1 cellular context compared by ENCODE assay signal in the genomic region with DNA sequence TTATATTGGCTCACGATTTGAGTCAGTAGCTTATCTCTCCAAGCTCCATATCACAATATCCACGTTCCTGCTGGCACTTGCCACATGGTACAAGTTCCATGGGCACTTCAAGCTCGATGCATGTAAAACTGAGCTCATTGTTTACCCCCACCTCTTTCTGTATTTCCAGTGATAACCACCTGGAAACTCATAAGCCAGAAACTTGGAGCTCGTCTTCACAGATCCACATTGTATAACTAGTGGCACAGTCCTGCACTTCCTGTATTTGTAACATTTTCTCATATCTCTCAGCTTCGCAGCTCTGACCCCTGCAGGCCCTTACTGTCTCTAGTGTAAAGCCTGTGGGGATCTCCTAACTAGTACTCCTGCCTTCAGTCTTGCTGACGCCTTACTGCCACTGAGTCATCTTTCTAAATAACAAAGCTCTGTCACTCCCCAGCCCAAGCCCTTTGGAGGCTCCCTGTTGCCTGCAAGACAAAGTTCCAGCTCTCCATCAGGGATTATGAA.
TF ChIP-seq lines count a peak whose summit lies in the region.

No MANE protein-coding gene starts in this region.

TF ChIP-seq in K562, 482 proteins besides CTCF, POLR2A, EP300 and RAD21 (continued from another document and continues in another):
- TF ChIP-seq, protein P1, sequence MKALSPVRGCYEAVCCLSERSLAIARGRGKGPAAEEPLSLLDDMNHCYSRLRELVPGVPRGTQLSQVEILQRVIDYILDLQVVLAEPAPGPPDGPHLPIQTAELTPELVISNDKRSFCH (CRISPR knock-in tag; IDR thresholded peaks at IDR 0.05): no peak
- TF ChIP-seq, protein P1 (tag; IDR thresholded peaks at IDR 0.05): no peak
- TF ChIP-seq SPI1 (IDR thresholded peaks at IDR 0.05; ENCODE audit: borderline replicate concordance, low read depth, low read length) (peak; percentile 97), MCM5 (IDR thresholded peaks at IDR 0.05; ENCODE audit: low read depth) (no peak), SMARCE1 (IDR thresholded peaks at IDR 0.05) (0 out of 2 replicates have a peak, but pooled peaks have one; percentile 44), TAF9B (IDR thresholded peaks at IDR 0.05; ENCODE audit: partially characterized antibody) (no peak), NR2C2 (CRISPR knock-in tag; IDR thresholded peaks at IDR 0.05) (no peak), NR2C2 (tag; IDR thresholded peaks at IDR 0.05) (no peak), ZNF79 (CRISPR knock-in tag; IDR thresholded peaks at IDR 0.05; ENCODE audit: low read depth) (no peak), BDP1 (IDR thresholded peaks at IDR 0.05; ENCODE audit: insufficient read depth, insufficient read length) (no peak), ZNF124 (CRISPR knock-in tag; IDR thresholded peaks at IDR 0.05) (no peak), POLR3A (IDR thresholded peaks at IDR 0.05; ENCODE audit: borderline replicate concordance, extremely low read depth, insufficient read depth, insufficient read length) (no peak), XRCC4 (IDR thresholded peaks at IDR 0.05; ENCODE audit: extremely low read depth, insufficient read depth, insufficient read length) (no peak), NR4A1 (CRISPR knock-in tag; IDR thresholded peaks at IDR 0.05) (no peak), NR4A1 (tag; IDR thresholded peaks at IDR 0.05) (peak; percentile 72; the same call in 1 of the 2 replicates)
- TF ChIP-seq, protein P2, sequence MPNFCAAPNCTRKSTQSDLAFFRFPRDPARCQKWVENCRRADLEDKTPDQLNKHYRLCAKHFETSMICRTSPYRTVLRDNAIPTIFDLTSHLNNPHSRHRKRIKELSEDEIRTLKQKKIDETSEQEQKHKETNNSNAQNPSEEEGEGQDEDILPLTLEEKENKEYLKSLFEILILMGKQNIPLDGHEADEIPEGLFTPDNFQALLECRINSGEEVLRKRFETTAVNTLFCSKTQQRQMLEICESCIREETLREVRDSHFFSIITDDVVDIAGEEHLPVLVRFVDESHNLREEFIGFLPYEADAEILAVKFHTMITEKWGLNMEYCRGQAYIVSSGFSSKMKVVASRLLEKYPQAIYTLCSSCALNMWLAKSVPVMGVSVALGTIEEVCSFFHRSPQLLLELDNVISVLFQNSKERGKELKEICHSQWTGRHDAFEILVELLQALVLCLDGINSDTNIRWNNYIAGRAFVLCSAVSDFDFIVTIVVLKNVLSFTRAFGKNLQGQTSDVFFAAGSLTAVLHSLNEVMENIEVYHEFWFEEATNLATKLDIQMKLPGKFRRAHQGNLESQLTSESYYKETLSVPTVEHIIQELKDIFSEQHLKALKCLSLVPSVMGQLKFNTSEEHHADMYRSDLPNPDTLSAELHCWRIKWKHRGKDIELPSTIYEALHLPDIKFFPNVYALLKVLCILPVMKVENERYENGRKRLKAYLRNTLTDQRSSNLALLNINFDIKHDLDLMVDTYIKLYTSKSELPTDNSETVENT (CRISPR knock-in tag; IDR thresholded peaks at IDR 0.05): no peak
- TF ChIP-seq, protein P3, sequence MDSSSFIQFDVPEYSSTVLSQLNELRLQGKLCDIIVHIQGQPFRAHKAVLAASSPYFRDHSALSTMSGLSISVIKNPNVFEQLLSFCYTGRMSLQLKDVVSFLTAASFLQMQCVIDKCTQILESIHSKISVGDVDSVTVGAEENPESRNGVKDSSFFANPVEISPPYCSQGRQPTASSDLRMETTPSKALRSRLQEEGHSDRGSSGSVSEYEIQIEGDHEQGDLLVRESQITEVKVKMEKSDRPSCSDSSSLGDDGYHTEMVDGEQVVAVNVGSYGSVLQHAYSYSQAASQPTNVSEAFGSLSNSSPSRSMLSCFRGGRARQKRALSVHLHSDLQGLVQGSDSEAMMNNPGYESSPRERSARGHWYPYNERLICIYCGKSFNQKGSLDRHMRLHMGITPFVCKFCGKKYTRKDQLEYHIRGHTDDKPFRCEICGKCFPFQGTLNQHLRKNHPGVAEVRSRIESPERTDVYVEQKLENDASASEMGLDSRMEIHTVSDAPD (CRISPR knock-in tag; IDR thresholded peaks at IDR 0.05): no peak
- TF ChIP-seq, protein P4, sequence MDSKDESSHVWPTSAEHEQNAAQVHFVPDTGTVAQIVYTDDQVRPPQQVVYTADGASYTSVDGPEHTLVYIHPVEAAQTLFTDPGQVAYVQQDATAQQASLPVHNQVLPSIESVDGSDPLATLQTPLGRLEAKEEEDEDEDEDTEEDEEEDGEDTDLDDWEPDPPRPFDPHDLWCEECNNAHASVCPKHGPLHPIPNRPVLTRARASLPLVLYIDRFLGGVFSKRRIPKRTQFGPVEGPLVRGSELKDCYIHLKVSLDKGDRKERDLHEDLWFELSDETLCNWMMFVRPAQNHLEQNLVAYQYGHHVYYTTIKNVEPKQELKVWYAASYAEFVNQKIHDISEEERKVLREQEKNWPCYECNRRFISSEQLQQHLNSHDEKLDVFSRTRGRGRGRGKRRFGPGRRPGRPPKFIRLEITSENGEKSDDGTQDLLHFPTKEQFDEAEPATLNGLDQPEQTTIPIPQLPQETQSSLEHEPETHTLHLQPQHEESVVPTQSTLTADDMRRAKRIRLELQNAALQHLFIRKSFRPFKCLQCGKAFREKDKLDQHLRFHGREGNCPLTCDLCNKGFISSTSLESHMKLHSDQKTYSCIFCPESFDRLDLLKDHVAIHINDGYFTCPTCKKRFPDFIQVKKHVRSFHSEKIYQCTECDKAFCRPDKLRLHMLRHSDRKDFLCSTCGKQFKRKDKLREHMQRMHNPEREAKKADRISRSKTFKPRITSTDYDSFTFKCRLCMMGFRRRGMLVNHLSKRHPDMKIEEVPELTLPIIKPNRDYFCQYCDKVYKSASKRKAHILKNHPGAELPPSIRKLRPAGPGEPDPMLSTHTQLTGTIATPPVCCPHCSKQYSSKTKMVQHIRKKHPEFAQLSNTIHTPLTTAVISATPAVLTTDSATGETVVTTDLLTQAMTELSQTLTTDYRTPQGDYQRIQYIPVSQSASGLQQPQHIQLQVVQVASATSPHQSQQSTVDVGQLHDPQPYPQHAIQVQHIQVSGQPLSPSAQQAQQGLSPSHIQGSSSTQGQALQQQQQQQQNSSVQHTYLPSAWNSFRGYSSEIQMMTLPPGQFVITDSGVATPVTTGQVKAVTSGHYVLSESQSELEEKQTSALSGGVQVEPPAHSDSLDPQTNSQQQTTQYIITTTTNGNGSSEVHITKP (IDR thresholded peaks at IDR 0.05; ENCODE audit: partially characterized antibody): peak; percentile 39
- TF ChIP-seq, protein P5, sequence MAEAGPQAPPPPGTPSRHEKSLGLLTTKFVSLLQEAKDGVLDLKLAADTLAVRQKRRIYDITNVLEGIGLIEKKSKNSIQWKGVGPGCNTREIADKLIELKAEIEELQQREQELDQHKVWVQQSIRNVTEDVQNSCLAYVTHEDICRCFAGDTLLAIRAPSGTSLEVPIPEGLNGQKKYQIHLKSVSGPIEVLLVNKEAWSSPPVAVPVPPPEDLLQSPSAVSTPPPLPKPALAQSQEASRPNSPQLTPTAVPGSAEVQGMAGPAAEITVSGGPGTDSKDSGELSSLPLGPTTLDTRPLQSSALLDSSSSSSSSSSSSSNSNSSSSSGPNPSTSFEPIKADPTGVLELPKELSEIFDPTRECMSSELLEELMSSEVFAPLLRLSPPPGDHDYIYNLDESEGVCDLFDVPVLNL (CRISPR knock-in tag; IDR thresholded peaks at IDR 0.05; ENCODE audit: low read depth): no peak
- TF ChIP-seq, protein P6, sequence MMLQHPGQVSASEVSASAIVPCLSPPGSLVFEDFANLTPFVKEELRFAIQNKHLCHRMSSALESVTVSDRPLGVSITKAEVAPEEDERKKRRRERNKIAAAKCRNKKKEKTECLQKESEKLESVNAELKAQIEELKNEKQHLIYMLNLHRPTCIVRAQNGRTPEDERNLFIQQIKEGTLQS (IDR thresholded peaks at IDR 0.05): peak; percentile 72
- TF ChIP-seq, protein P6 (CRISPR knock-in tag; conservative IDR thresholded peaks at IDR 0.05): peak; percentile 71; the same call in 1 of the 2 replicates
- TF ChIP-seq, protein P7, sequence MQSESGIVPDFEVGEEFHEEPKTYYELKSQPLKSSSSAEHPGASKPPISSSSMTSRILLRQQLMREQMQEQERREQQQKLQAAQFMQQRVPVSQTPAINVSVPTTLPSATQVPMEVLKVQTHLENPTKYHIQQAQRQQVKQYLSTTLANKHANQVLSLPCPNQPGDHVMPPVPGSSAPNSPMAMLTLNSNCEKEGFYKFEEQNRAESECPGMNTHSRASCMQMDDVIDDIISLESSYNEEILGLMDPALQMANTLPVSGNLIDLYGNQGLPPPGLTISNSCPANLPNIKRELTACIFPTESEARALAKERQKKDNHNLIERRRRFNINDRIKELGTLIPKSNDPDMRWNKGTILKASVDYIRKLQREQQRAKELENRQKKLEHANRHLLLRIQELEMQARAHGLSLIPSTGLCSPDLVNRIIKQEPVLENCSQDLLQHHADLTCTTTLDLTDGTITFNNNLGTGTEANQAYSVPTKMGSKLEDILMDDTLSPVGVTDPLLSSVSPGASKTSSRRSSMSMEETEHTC (IDR thresholded peaks at IDR 0.05): no peak
- TF ChIP-seq, protein P8, sequence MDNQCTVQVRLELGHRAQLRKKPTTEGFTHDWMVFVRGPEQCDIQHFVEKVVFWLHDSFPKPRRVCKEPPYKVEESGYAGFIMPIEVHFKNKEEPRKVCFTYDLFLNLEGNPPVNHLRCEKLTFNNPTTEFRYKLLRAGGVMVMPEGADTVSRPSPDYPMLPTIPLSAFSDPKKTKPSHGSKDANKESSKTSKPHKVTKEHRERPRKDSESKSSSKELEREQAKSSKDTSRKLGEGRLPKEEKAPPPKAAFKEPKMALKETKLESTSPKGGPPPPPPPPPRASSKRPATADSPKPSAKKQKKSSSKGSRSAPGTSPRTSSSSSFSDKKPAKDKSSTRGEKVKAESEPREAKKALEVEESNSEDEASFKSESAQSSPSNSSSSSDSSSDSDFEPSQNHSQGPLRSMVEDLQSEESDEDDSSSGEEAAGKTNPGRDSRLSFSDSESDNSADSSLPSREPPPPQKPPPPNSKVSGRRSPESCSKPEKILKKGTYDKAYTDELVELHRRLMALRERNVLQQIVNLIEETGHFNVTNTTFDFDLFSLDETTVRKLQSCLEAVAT (IDR thresholded peaks at IDR 0.05): no peak
- TF ChIP-seq, protein P9, sequence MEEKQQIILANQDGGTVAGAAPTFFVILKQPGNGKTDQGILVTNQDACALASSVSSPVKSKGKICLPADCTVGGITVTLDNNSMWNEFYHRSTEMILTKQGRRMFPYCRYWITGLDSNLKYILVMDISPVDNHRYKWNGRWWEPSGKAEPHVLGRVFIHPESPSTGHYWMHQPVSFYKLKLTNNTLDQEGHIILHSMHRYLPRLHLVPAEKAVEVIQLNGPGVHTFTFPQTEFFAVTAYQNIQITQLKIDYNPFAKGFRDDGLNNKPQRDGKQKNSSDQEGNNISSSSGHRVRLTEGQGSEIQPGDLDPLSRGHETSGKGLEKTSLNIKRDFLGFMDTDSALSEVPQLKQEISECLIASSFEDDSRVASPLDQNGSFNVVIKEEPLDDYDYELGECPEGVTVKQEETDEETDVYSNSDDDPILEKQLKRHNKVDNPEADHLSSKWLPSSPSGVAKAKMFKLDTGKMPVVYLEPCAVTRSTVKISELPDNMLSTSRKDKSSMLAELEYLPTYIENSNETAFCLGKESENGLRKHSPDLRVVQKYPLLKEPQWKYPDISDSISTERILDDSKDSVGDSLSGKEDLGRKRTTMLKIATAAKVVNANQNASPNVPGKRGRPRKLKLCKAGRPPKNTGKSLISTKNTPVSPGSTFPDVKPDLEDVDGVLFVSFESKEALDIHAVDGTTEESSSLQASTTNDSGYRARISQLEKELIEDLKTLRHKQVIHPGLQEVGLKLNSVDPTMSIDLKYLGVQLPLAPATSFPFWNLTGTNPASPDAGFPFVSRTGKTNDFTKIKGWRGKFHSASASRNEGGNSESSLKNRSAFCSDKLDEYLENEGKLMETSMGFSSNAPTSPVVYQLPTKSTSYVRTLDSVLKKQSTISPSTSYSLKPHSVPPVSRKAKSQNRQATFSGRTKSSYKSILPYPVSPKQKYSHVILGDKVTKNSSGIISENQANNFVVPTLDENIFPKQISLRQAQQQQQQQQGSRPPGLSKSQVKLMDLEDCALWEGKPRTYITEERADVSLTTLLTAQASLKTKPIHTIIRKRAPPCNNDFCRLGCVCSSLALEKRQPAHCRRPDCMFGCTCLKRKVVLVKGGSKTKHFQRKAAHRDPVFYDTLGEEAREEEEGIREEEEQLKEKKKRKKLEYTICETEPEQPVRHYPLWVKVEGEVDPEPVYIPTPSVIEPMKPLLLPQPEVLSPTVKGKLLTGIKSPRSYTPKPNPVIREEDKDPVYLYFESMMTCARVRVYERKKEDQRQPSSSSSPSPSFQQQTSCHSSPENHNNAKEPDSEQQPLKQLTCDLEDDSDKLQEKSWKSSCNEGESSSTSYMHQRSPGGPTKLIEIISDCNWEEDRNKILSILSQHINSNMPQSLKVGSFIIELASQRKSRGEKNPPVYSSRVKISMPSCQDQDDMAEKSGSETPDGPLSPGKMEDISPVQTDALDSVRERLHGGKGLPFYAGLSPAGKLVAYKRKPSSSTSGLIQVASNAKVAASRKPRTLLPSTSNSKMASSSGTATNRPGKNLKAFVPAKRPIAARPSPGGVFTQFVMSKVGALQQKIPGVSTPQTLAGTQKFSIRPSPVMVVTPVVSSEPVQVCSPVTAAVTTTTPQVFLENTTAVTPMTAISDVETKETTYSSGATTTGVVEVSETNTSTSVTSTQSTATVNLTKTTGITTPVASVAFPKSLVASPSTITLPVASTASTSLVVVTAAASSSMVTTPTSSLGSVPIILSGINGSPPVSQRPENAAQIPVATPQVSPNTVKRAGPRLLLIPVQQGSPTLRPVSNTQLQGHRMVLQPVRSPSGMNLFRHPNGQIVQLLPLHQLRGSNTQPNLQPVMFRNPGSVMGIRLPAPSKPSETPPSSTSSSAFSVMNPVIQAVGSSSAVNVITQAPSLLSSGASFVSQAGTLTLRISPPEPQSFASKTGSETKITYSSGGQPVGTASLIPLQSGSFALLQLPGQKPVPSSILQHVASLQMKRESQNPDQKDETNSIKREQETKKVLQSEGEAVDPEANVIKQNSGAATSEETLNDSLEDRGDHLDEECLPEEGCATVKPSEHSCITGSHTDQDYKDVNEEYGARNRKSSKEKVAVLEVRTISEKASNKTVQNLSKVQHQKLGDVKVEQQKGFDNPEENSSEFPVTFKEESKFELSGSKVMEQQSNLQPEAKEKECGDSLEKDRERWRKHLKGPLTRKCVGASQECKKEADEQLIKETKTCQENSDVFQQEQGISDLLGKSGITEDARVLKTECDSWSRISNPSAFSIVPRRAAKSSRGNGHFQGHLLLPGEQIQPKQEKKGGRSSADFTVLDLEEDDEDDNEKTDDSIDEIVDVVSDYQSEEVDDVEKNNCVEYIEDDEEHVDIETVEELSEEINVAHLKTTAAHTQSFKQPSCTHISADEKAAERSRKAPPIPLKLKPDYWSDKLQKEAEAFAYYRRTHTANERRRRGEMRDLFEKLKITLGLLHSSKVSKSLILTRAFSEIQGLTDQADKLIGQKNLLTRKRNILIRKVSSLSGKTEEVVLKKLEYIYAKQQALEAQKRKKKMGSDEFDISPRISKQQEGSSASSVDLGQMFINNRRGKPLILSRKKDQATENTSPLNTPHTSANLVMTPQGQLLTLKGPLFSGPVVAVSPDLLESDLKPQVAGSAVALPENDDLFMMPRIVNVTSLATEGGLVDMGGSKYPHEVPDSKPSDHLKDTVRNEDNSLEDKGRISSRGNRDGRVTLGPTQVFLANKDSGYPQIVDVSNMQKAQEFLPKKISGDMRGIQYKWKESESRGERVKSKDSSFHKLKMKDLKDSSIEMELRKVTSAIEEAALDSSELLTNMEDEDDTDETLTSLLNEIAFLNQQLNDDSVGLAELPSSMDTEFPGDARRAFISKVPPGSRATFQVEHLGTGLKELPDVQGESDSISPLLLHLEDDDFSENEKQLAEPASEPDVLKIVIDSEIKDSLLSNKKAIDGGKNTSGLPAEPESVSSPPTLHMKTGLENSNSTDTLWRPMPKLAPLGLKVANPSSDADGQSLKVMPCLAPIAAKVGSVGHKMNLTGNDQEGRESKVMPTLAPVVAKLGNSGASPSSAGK (IDR thresholded peaks at IDR 0.05): peak; percentile 74
